Comparison of ENCODE assay signal across 23 cellular contexts in the genomic region with DNA sequence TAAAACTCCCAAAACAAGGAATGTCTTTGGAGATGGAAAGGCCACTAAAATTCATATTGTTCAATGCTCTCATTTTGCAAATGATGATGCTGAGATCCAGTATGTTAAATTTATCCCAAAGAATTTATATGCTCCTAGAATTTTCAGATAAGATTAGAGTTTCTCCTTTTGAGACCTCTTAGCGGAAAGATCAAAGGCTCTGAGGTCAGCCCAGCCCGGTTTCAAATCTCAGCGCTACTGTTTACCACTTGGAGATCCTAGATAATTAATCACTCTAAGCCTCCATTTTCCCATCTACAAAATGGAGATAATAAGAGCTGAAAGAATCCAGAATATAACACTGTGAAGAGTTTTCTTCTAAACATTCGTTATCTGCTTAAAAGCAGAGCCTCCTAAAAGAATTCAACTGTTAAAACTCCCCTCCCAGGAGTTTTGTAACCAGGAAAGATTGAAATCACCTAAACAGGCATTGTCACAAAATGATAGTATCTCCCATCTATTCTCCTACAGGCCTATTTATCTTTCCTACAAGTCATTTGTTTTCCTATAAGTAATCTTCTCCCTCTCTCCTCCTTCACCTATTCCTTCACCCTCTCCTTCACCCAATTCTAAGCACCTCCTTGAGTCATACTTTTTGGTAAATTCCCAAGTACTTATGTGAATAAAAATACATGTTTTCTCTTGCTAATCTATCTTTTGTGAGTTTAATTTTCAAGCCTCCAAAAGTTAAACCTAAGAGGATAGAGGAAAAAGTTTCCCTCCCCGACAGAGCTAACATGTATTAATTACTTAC. TPM values are rescaled to one million over a fixed set of nuclear protein-coding genes. Genes with fewer than 3 reads are reported as not detected.
A peak's percentile ranks its signal among the peaks of the same experiment; 100 is the strongest.
DNase-seq lines count a peak whose midpoint lies in the region; ATAC-seq, FAIRE-seq and TF ChIP-seq lines count a peak whose summit lies in the region.
"Had no signal": no experiment of that assay in that cellular context is flagged by ENCODE, and none has a peak within 500 bp of the region (broad histone marks: within the 10 kb centered on the region; RNA-seq: fewer than 3 reads in every experiment).

No MANE protein-coding gene starts in this region.

- no peak for FAIRE-seq in bronchial epithelial cell (lab: Jason Lieb, UNC)
- FAIRE-seq: A204.1, GM12878 had no signal

- H3K36me3 Mint-ChIP-seq in nephron progenitor cell (ENCODE audit: low read depth), result peaks cover 12% of the 10 kb centered on the region
- H3K36me3 Mint-ChIP-seq: IgD-negative memory B cell had no signal

- H3K27ac ChIP-seq in left ventricle myocardium inferior (replicated peaks) (peak overlapping the region; percentile 54), right cardiac atrium (ENCODE audit: low read length) (no peak overlapping the region)

- H3K36me3 ChIP-seq in left ventricle myocardium inferior, result no peaks in the 10 kb centered on the region
- H3K36me3 ChIP-seq in bronchial epithelial cell (ENCODE audit: control insufficient read depth, insufficient read depth, low read length), result no peaks in the 10 kb centered on the region
- H3K36me3 ChIP-seq: BE2C, Peyer's patch had no signal

- no peak for DNase-seq in left ventricle myocardium inferior
- no peak for DNase-seq in right cardiac atrium
- DNase-seq in bronchial epithelial cell (ENCODE audit: low read depth), result peak; percentile 55
- DNase-seq in nephron progenitor cell, result no peak
- DNase-seq in NK-92 (lab: John Stamatoyannopoulos, UW; ENCODE audit: unreplicated experiment), result no peak
- DNase-seq in T-helper 1 cell, result no peak
- DNase-seq: BE2C; CD4-positive, CD25-positive, alpha-beta regulatory T cell; COR-L47; DMS 273 treated with DMSO at 0.1 percent for 48 hours; DMS79 treated with DMSO at 0.1 percent for 48 hours; GOT3; NCI-H1105 treated with DMSO at 0.1 percent for 48 hours; NCI-H2081; NCI-H2171; NCI-H345; NCI-H774; Peyer's patch had no signal

- H3K27me3 ChIP-seq in left ventricle myocardium inferior (ENCODE audit: low read depth) (no peaks in the 10 kb centered on the region), right cardiac atrium (ENCODE audit: control insufficient read depth, insufficient read depth) (no peaks in the 10 kb centered on the region), bronchial epithelial cell (ENCODE audit: control insufficient read depth, insufficient read depth, low read length) (no peaks in the 10 kb centered on the region)
- H3K27me3 ChIP-seq: BE2C, Peyer's patch had no signal

- H3K9me3 Mint-ChIP-seq in nephron progenitor cell, result peaks cover 18% of the 10 kb centered on the region

- H3K4me1 ChIP-seq in left ventricle myocardium inferior, result peaks cover 25% of the 10 kb centered on the region
- H3K4me1 ChIP-seq in right cardiac atrium (ENCODE audit: control insufficient read depth, insufficient read depth, low read length), result peaks cover 4% of the 10 kb centered on the region
- H3K4me1 ChIP-seq: BE2C had no signal

- H3K4me3 ChIP-seq in left ventricle myocardium inferior (no peak overlapping the region), right cardiac atrium (ENCODE audit: low read length) (no peak overlapping the region), bronchial epithelial cell (ENCODE audit: low read depth, low read length) (no peak overlapping the region)
- H3K4me3 ChIP-seq: GM12878, Peyer's patch had no signal

- ATAC-seq in right cardiac atrium (no peak), GM21786 (IDR thresholded peaks at IDR 0.05; ENCODE audit: unreplicated experiment) (no peak)
- ATAC-seq: GM12878, SK-N-SH treated with all-trans-retinoic acid at 6 μM for 48 hours had no signal

- intact Hi-C loops in left ventricle myocardium inferior (cut with micrococcal nuclease), result no loop called here
- intact Hi-C loops in right cardiac atrium (cut with DNase I), result no loop called here

- no peak overlapping the region for H3K4me3 Mint-ChIP-seq in nephron progenitor cell
- H3K4me3 Mint-ChIP-seq: CD4-positive, CD25-positive, alpha-beta regulatory T cell; IgD-negative memory B cell had no signal

- peaks cover 72% of the 10 kb centered on the region for H3K4me1 Mint-ChIP-seq in nephron progenitor cell

- TF ChIP-seq CTCF in left ventricle myocardium inferior (IDR thresholded peaks at IDR 0.05; ENCODE audit: borderline replicate concordance) (no peak), bronchial epithelial cell (IDR thresholded peaks at IDR 0.05; ENCODE audit: insufficient read depth, low read length, severe bottlenecking) (no peak), nephron progenitor cell (IDR thresholded peaks at IDR 0.05) (no peak)

- WGBS in right cardiac atrium, result 79% methylated on average over 5 of the region's 5 CpGs

- peak overlapping the region; percentile 99 for H3K27ac Mint-ChIP-seq in nephron progenitor cell
- H3K27ac Mint-ChIP-seq: CD4-positive, CD25-positive, alpha-beta regulatory T cell had no signal

- peaks cover 4% of the 10 kb centered on the region for H3K27me3 Mint-ChIP-seq in nephron progenitor cell (ENCODE audit: low read depth, poor library complexity)
- H3K27me3 Mint-ChIP-seq: IgD-negative memory B cell had no signal

- H3K9me3 ChIP-seq in left ventricle myocardium inferior (replicated peaks), result peaks cover 11% of the 10 kb centered on the region
- H3K9me3 ChIP-seq in right cardiac atrium (ENCODE audit: control insufficient read depth, low read length), result no peaks in the 10 kb centered on the region
- H3K9me3 ChIP-seq: BE2C, Peyer's patch had no signal

RNA-seq across cellular contexts. Expression of a gene that starts 16.7 kb away (rescaled TPM):
- total RNA-seq in left ventricle myocardium inferior (16.1 TPM), right cardiac atrium (10 to 100 TPM; 18.6 to 27.8 (median 24.1) TPM), bronchial epithelial cell (12.9 and 149 TPM in 2 replicates)
- 18.5 TPM for polyA plus RNA-seq in right cardiac atrium
